Comparison of ENCODE assay signal across 17 cellular contexts in the genomic region with DNA sequence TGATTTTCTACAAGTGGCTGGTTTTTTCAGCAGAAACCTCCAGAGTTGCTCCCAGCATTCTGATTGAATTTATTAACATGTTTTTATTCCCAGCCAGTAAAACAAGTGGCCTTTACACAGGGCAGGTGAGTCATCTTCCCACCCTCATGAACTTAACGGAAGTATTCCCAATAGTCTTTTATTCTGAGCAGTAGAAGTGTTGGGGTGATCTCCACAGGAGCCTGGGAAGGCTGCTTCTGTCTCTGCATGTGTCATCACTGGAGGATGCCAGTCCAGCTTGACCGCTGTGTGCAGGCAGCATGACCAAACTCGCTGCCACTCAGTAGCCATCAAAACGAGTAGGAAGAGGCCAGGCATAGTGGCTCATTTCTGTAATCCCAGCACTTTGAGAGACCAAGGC. TPM values are rescaled to one million over a fixed set of nuclear protein-coding genes. Genes with fewer than 3 reads are reported as not detected.
A peak's percentile ranks its signal among the peaks of the same experiment; 100 is the strongest.
DNase-seq lines count a peak whose midpoint lies in the region; FAIRE-seq and TF ChIP-seq lines count a peak whose summit lies in the region.
"Had no signal": no experiment of that assay in that cellular context is flagged by ENCODE, and none has a peak within 500 bp of the region (broad histone marks: within the 10 kb centered on the region; RNA-seq: fewer than 3 reads in every experiment).

No MANE protein-coding gene starts in this region.

- intact Hi-C loops in colonic mucosa (cut with DNase I) (no loop called here), left ventricle myocardium inferior (cut with micrococcal nuclease) (no loop called here)

- peaks cover 6% of the 10 kb centered on the region for H3K4me1 ChIP-seq in astrocyte (ENCODE audit: insufficient read depth, low read length)
- no peaks in the 10 kb centered on the region for H3K4me1 ChIP-seq in colonic mucosa
- no peaks in the 10 kb centered on the region for H3K4me1 ChIP-seq in left ventricle myocardium inferior
- H3K4me1 ChIP-seq: vagina had no signal

- H4K20me1 ChIP-seq in astrocyte (ENCODE audit: insufficient read depth, low read length), result peaks cover 8% of the 10 kb centered on the region

- H3K4me1 Mint-ChIP-seq in astrocyte (ENCODE audit: low read depth, unreplicated experiment) (peaks cover 2% of the 10 kb centered on the region), type B pancreatic cell (ENCODE audit: unreplicated experiment) (no peaks in the 10 kb centered on the region)
- H3K4me1 Mint-ChIP-seq: endodermal cell had no signal

- H3K4me2 ChIP-seq in astrocyte (ENCODE audit: low read length), result no peak overlapping the region

- H3K27ac Mint-ChIP-seq in astrocyte (ENCODE audit: unreplicated experiment), result no peak overlapping the region
- no peak overlapping the region for H3K27ac Mint-ChIP-seq in type B pancreatic cell
- H3K27ac Mint-ChIP-seq: B cell, endodermal cell had no signal

- no peak for FAIRE-seq in astrocyte (lab: Jason Lieb, UNC)
- FAIRE-seq: D721Med had no signal

- H3K27me3 Mint-ChIP-seq in astrocyte (ENCODE audit: low read depth, unreplicated experiment) (no peaks in the 10 kb centered on the region), type B pancreatic cell (no peaks in the 10 kb centered on the region)
- H3K27me3 Mint-ChIP-seq: B cell had no signal

- DNase-seq in HT-29 (ENCODE audit: low spot score) (peak; percentile 48), astrocyte (ENCODE audit: low read depth) (peak; percentile 46), iris pigment epithelial cell (ENCODE audit: low read depth) (peak; percentile 54), type B pancreatic cell (ENCODE audit: extremely low spot score, unreplicated experiment) (peak; percentile 44), colonic mucosa (no peak), left ventricle myocardium inferior (no peak), NCI-H2081 (lab: John Stamatoyannopoulos, UW) (no peak)
- DNase-seq: cerebellar nuclear complex; endodermal cell; left lung; NCI-H1417 treated with DMSO at 0.1 percent for 48 hours; NCI-H2171; OCI-M1; stimulated activated CD4-positive, alpha-beta T cell treated with anti-CD3 and anti-CD28 coated beads, Interleukin-1b, Interleukin-23, amount 100 ng/mL, for 48 hours had no signal

- H3K27ac ChIP-seq in astrocyte (ENCODE audit: low read depth, low read length) (no peak overlapping the region), colonic mucosa (no peak overlapping the region), left ventricle myocardium inferior (replicated peaks) (no peak overlapping the region)
- H3K27ac ChIP-seq: left lung, vagina had no signal

- H3K27me3 ChIP-seq in astrocyte (ENCODE audit: insufficient read depth, low read length) (no peaks in the 10 kb centered on the region), colonic mucosa (no peaks in the 10 kb centered on the region), left ventricle myocardium inferior (ENCODE audit: low read depth) (no peaks in the 10 kb centered on the region)
- H3K27me3 ChIP-seq: left lung, vagina had no signal

- H3K4me3 ChIP-seq in astrocyte (ENCODE audit: insufficient read depth, low read depth, low read length) (no peak overlapping the region), colonic mucosa (no peak overlapping the region), left ventricle myocardium inferior (no peak overlapping the region)
- H3K4me3 ChIP-seq: left lung, vagina had no signal

- no peaks in the 10 kb centered on the region for H3K79me2 ChIP-seq in astrocyte (ENCODE audit: insufficient read depth, low read length)

- peaks cover 11% of the 10 kb centered on the region for H3K36me3 Mint-ChIP-seq in astrocyte (ENCODE audit: low read depth, unreplicated experiment)
- peaks cover 21% of the 10 kb centered on the region for H3K36me3 Mint-ChIP-seq in type B pancreatic cell

- H3K9ac ChIP-seq in astrocyte (ENCODE audit: low read length) (no peak overlapping the region), colonic mucosa (ENCODE audit: low read depth in 2 of 2, low read length in 2 of 2) (no peak overlapping the region)

- TF ChIP-seq CTCF in astrocyte (IDR thresholded peaks at IDR 0.05; ENCODE audit: insufficient read depth, low read depth, low read length) (no peak), type B pancreatic cell (conservative IDR thresholded peaks at IDR 0.05) (no peak), colonic mucosa (IDR thresholded peaks at IDR 0.05) (no peak), left ventricle myocardium inferior (IDR thresholded peaks at IDR 0.05; ENCODE audit: borderline replicate concordance) (no peak)

- H2AFZ ChIP-seq in astrocyte (ENCODE audit: low read depth, low read length), result no peak overlapping the region

- H3K4me3 Mint-ChIP-seq in astrocyte (ENCODE audit: unreplicated experiment) (no peak overlapping the region), type B pancreatic cell (no peak overlapping the region)
- H3K4me3 Mint-ChIP-seq: B cell, endodermal cell had no signal

- no peaks in the 10 kb centered on the region for H3K9me3 Mint-ChIP-seq in astrocyte (ENCODE audit: unreplicated experiment)
- no peaks in the 10 kb centered on the region for H3K9me3 Mint-ChIP-seq in type B pancreatic cell
- H3K9me3 Mint-ChIP-seq: endodermal cell had no signal

- no peaks in the 10 kb centered on the region for H3K9me3 ChIP-seq in astrocyte (ENCODE audit: insufficient read depth, low read depth, low read length)
- H3K9me3 ChIP-seq in colonic mucosa, result no peaks in the 10 kb centered on the region
- H3K9me3 ChIP-seq in left ventricle myocardium inferior (replicated peaks), result no peaks in the 10 kb centered on the region
- H3K9me3 ChIP-seq: left lung, vagina had no signal

- peaks cover 22% of the 10 kb centered on the region for H3K36me3 ChIP-seq in astrocyte (ENCODE audit: insufficient read depth, low read length)
- H3K36me3 ChIP-seq in colonic mucosa, result peaks cover 12% of the 10 kb centered on the region
- H3K36me3 ChIP-seq in left ventricle myocardium inferior, result peaks cover 85% of the 10 kb centered on the region

RNA-seq across cellular contexts. Expression of a gene that starts 13.4 kb away (rescaled TPM):
- total RNA-seq in HT-29 (2014; rRNA removed; shearing (Covaris generic)), result under 0.01 TPM in 1 of 2 replicates, not detected in the other
- total RNA-seq in astrocyte, result 0.54 and 1.2 TPM in 2 replicates
- total RNA-seq in type B pancreatic cell (ENCODE audit: low replicate concordance), result 0.29 and 0.56 TPM in 2 replicates
- total RNA-seq in colonic mucosa, result under 1 TPM; 0.32 to 0.35 TPM
- total RNA-seq in left ventricle myocardium inferior, result not detected
- total RNA-seq: vagina had no signal

RNA-seq across cellular contexts. Expression of a gene that starts 36.5 kb away (rescaled TPM):
- total RNA-seq in HT-29 (2014; rRNA removed; shearing (Covaris generic)), result 28.6 and 34.8 TPM in 2 replicates
- total RNA-seq in astrocyte, result 25.5 and 26.2 TPM in 2 replicates
- 29.0 and 35.4 TPM in 2 replicates for total RNA-seq in type B pancreatic cell (ENCODE audit: low replicate concordance)
- total RNA-seq in colonic mucosa, result 10 to 100 TPM; 26.1 to 36.5 TPM
- total RNA-seq in left ventricle myocardium inferior, result 12.4 TPM

Comparison
In these comparisons a context has a peak if more than half of its experiments do, and no peak if none do; other contexts are left out.
1. DNase-seq: peak in HT-29 (single experiment), astrocyte (single experiment), iris pigment epithelial cell (single experiment) and type B pancreatic cell (single experiment); none in colonic mucosa (single experiment), left ventricle myocardium inferior (single experiment) and NCI-H2081 (0 of 2).